Comparison of ENCODE assay signal across 21 cellular contexts in the genomic region with DNA sequence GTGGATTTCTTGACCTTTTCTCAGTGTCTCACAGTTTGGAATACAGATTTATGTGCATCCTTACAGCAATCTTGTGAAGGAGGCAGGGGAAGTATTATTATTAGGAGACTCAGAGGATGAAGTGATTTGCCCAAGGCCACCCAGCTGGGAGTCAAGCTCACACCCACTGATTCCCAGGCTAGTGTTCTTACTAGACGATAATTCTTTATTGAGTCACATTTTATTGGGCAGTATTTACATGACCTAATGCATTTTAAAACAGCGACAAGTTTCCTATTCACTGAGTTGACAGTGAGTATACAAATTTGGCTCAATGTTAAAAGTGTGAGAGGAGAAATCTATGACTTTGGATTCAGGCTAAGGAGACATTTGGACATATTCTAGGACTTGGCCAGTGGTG.
"Had no signal": no experiment of that assay in that cellular context is flagged by ENCODE, and none has a peak within 500 bp of the region (broad histone marks: within the 10 kb centered on the region; RNA-seq: fewer than 3 reads in every experiment).

No MANE protein-coding gene starts in this region.

- H3K27ac ChIP-seq: cardiac muscle cell, gastroesophageal sphincter, heart left ventricle, upper lobe of right lung, VCaP had no signal

- DNase-seq: activated CD4-positive, alpha-beta T cell treated with anti-CD3 and anti-CD28 coated beads, Interleukin-2, amount 10 ng/mL, durations not matched to agents 7 days and 5 days; activated CD4-positive, CD25-positive, alpha-beta regulatory T cell treated with anti-CD3 and anti-CD28 coated beads, Interleukin-2, amount 50 U/mL, for 72 hours; activated CD8-positive, alpha-beta memory T cell treated with anti-CD3 and anti-CD28 coated beads, Interleukin-2, amount 10 ng/mL, durations not matched to agents 7 days and 5 days; activated CD8-positive, alpha-beta T cell treated with anti-CD3 and anti-CD28 coated beads for 36 hours; activated effector memory CD4-positive, alpha-beta T cell treated with anti-CD3 and anti-CD28 coated beads, Interleukin-2, amount 50 U/mL, for 16 hours; activated naive CD4-positive, alpha-beta T cell treated with anti-CD3 and anti-CD28 coated beads, Interleukin-2, amount 50 U/mL, for 16 hours; activated naive CD8-positive, alpha-beta T cell treated with anti-CD3 and anti-CD28 coated beads, Interleukin-2, amount 50 U/mL, for 24 hours; activated T-cell treated with anti-CD3 and anti-CD28 coated beads for 4 hours; cortex of kidney; erythroblast; heart left ventricle; left cardiac atrium; mesendoderm; naive thymus-derived CD4-positive, alpha-beta T cell; stimulated activated CD4-positive, alpha-beta T cell treated with anti-CD3 and anti-CD28 coated beads, Interleukin-4, amount 100 ng/mL, for 24 hours; stimulated activated naive CD4-positive, alpha-beta T cell treated with Interleukin-2 at 50 U/mL for 16 hours; upper lobe of right lung had no signal

- H3K36me3 ChIP-seq: cardiac muscle cell, gastroesophageal sphincter, heart left ventricle, upper lobe of right lung had no signal

- H3K4me3 ChIP-seq: cardiac muscle cell, gastroesophageal sphincter, heart left ventricle, upper lobe of right lung had no signal

- ATAC-seq: activated CD8-positive, alpha-beta memory T cell treated with anti-CD3 and anti-CD28 coated beads, Interleukin-2, amount 10 ng/mL, durations not matched to agents 7 days and 5 days; activated CD8-positive, alpha-beta T cell treated with anti-CD3 and anti-CD28 coated beads for 36 hours; activated naive CD8-positive, alpha-beta T cell treated with anti-CD3 and anti-CD28 coated beads, Interleukin-2, amount 50 U/mL, for 24 hours; gastroesophageal sphincter; heart left ventricle; left cardiac atrium; naive thymus-derived CD4-positive, alpha-beta T cell; upper lobe of right lung had no signal

- FAIRE-seq: islet of Langerhans had no signal

- H3K9me3 ChIP-seq: gastroesophageal sphincter, heart left ventricle, upper lobe of right lung had no signal
